In genomic region chr18:37486848-37487247, GRCh38 we compare ENCODE assay signal across 19 cellular contexts.
"Had no signal": no experiment of that assay in that cellular context is flagged by ENCODE, and none has a peak within 500 bp of the region (broad histone marks: within the 10 kb centered on the region; RNA-seq: fewer than 3 reads in every experiment).

No MANE protein-coding gene starts in this region.

- H3K27me3 ChIP-seq: right lobe of liver, vagina had no signal

- DNase-seq: effector memory CD8-positive, alpha-beta T cell; gastrocnemius medialis; islet precursor cell; mammary epithelial cell; naive thymus-derived CD4-positive, alpha-beta T cell; nucleus accumbens; pancreas; stimulated activated CD4-positive, alpha-beta T cell treated with anti-CD3 and anti-CD28 coated beads, Interleukin-4, amount 100 ng/mL, for 1 hour; stimulated activated CD8-positive, alpha-beta memory T cell treated with anti-CD3 and anti-CD28 coated beads, Interleukin-4, amount 100 ng/mL, for 48 hours; stimulated activated naive CD8-positive, alpha-beta T cell treated with anti-CD3 and anti-CD28 coated beads, Interleukin-15, Interleukin-2, amounts not matched to agents 100 U/mL and 50 U/mL, for 24 hours; tibial artery; upper lobe of right lung had no signal

- H2AFZ ChIP-seq: neural progenitor cell had no signal

- FAIRE-seq: pancreas had no signal

- H3K4me3 ChIP-seq: esophagus muscularis mucosa, gastrocnemius medialis, neural progenitor cell, pancreas, prostate gland, right lobe of liver, suprapubic skin, tibial artery, upper lobe of right lung, vagina had no signal

- H3K9ac ChIP-seq: neural progenitor cell had no signal

- H3K4me1 ChIP-seq: pancreas, prostate gland, right lobe of liver, vagina had no signal

- H3K27ac ChIP-seq: epithelial cell of prostate, esophagus muscularis mucosa, gastrocnemius medialis, neural progenitor cell, pancreas, prostate gland, right lobe of liver, suprapubic skin, tibial artery, upper lobe of right lung, vagina had no signal

- H3K9me3 ChIP-seq: esophagus muscularis mucosa, gastrocnemius medialis, pancreas, prostate gland, right lobe of liver, suprapubic skin, tibial artery, upper lobe of right lung, vagina had no signal

- H3K4me2 ChIP-seq: neural progenitor cell had no signal

- H3K36me3 ChIP-seq: esophagus muscularis mucosa, gastrocnemius medialis, neural progenitor cell, pancreas, prostate gland, right lobe of liver, suprapubic skin, tibial artery, upper lobe of right lung, vagina had no signal
